24 cellular contexts compared by ENCODE assay signal in the genomic region with DNA sequence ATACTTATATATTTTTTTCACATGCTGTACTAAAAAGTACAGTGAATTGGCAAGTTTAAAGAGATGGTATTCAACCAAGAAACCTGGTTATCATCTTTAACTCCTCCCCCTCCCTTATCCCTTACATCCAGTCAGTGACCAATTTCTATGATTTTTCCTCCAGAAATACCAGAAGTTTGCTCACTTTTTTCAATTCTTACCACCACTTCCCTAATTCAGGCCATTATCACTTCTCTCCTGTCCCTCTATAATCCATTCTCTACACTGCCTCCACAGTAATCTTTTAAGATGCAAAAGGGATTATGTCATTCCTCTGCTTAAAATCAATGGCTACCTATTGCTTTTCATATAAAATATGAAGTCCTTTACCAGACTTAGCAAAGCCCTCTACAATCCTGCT.
"Had no signal": no experiment of that assay in that cellular context is flagged by ENCODE, and none has a peak within 500 bp of the region (broad histone marks: within the 10 kb centered on the region; RNA-seq: fewer than 3 reads in every experiment).

No MANE protein-coding gene starts in this region.

- H3K9me3 Mint-ChIP-seq: naive thymus-derived CD4-positive, alpha-beta T cell; nephron; neural progenitor cell; stimulated activated effector memory CD8-positive, alpha-beta T cell treated with anti-CD3 and anti-CD28 coated beads, Interleukin-12 subunit alpha, Interleukin-12 subunit beta, amount 100 ng/mL, for 72 hours had no signal

- ATAC-seq: gastrocnemius medialis; naive thymus-derived CD4-positive, alpha-beta T cell; right lobe of liver; stimulated activated effector memory CD8-positive, alpha-beta T cell treated with anti-CD3 and anti-CD28 coated beads, Interleukin-12 subunit alpha, Interleukin-12 subunit beta, amount 100 ng/mL, for 72 hours had no signal

- FAIRE-seq: keratinocyte, urothelium cell line had no signal

- H3K79me2 ChIP-seq: parathyroid adenoma had no signal

- H3K9ac ChIP-seq: neural progenitor cell, parathyroid adenoma had no signal

- H2AFZ ChIP-seq: neural progenitor cell, parathyroid adenoma had no signal

- H3K27ac ChIP-seq: gastrocnemius medialis, neural progenitor cell, parathyroid adenoma, right lobe of liver, thoracic aorta, tibial nerve, upper lobe of left lung had no signal

- H3K36me3 ChIP-seq: neural progenitor cell, right lobe of liver had no signal

- H3K4me1 Mint-ChIP-seq: naive thymus-derived CD4-positive, alpha-beta T cell; nephron; neural progenitor cell; stimulated activated effector memory CD8-positive, alpha-beta T cell treated with anti-CD3 and anti-CD28 coated beads, Interleukin-12 subunit alpha, Interleukin-12 subunit beta, amount 100 ng/mL, for 72 hours had no signal

- H3K27me3 Mint-ChIP-seq: naive thymus-derived CD4-positive, alpha-beta T cell; progenitor cell of endocrine pancreas had no signal

- H3K4me3 Mint-ChIP-seq: naive thymus-derived CD4-positive, alpha-beta T cell; nephron; neural progenitor cell; stimulated activated effector memory CD8-positive, alpha-beta T cell treated with anti-CD3 and anti-CD28 coated beads, Interleukin-12 subunit alpha, Interleukin-12 subunit beta, amount 100 ng/mL, for 72 hours had no signal

- H3K27ac Mint-ChIP-seq: naive thymus-derived CD4-positive, alpha-beta T cell; nephron; neural progenitor cell; progenitor cell of endocrine pancreas; stimulated activated effector memory CD8-positive, alpha-beta T cell treated with anti-CD3 and anti-CD28 coated beads, Interleukin-12 subunit alpha, Interleukin-12 subunit beta, amount 100 ng/mL, for 72 hours had no signal

- H3K9me3 ChIP-seq: gastrocnemius medialis, right lobe of liver, thoracic aorta, tibial nerve, upper lobe of left lung had no signal

- H3K4me3 ChIP-seq: gastrocnemius medialis, lung, neural progenitor cell, right lobe of liver, smooth muscle cell, thoracic aorta, tibial nerve, upper lobe of left lung had no signal

- H3K4me2 ChIP-seq: neural progenitor cell, smooth muscle cell had no signal

- DNase-seq: cortex of kidney; foreskin fibroblast; gastrocnemius medialis; head of caudate nucleus; mesendoderm; midbrain; naive thymus-derived CD4-positive, alpha-beta T cell; right lobe of liver; stimulated activated CD4-positive, alpha-beta T cell treated with anti-CD3 and anti-CD28 coated beads, Interleukin-12 subunit alpha, Interleukin-12 subunit beta, amount 100 ng/mL, for 4 hours; stimulated activated CD4-positive, alpha-beta T cell treated with anti-CD3 and anti-CD28 coated beads, Interleukin-1b, Interleukin-23, amount 100 ng/mL, for 48 hours; stimulated activated CD4-positive, alpha-beta T cell treated with anti-CD3 and anti-CD28 coated beads, Interleukin-4, amount 100 ng/mL, for 1 hour; stimulated activated naive CD4-positive, alpha-beta T cell treated with Interleukin-2 at 50 U/mL for 16 hours had no signal

- H3K4me1 ChIP-seq: gastrocnemius medialis, neural progenitor cell, parathyroid adenoma, right lobe of liver, upper lobe of left lung had no signal

- H3K27me3 ChIP-seq: gastrocnemius medialis, neural progenitor cell, right lobe of liver, tibial nerve, upper lobe of left lung had no signal
